ENCODE assay signal across 24 cellular contexts in the genomic region with DNA sequence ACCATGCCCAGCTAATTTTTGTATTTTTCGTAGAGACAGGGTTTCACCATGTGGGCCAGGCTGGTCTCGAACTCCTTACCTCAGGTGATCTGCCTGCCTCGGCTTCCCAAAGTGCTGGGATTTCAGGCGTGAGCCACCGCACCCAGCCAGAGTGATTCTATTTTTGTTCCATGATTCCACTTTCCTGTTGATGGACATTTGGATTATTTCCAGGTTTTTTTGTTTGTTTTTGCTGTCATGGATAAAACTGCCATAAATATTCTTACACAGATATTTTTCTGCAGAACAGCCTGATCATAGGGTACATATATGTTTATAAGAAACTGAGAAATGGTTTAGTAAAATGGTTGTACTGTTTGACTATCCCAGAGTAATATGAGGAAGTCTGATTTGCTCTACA. TPM values are rescaled to one million over a fixed set of nuclear protein-coding genes. Genes with fewer than 3 reads are reported as not detected.
DNase-seq lines count a peak whose midpoint lies in the region; ATAC-seq and TF ChIP-seq lines count a peak whose summit lies in the region.
"Had no signal": no experiment of that assay in that cellular context is flagged by ENCODE, and none has a peak within 500 bp of the region (broad histone marks: within the 10 kb centered on the region; RNA-seq: fewer than 3 reads in every experiment).

No MANE protein-coding gene starts in this region.

- H3K9me3 Mint-ChIP-seq in activated CD4-positive, alpha-beta T cell treated with anti-CD3 and anti-CD28 coated beads for 36 hours (ENCODE audit: low read depth), result no peaks in the 10 kb centered on the region
- H3K9me3 Mint-ChIP-seq in dendritic cell treated with granulocyte-macrophage colony-stimulating factor and Interleukin-4, amounts not matched to agents 40 ng/mL and 50 ng/mL, for 4 days, result no peaks in the 10 kb centered on the region
- H3K9me3 Mint-ChIP-seq in nephron progenitor cell, result no peaks in the 10 kb centered on the region
- H3K9me3 Mint-ChIP-seq: GM23338, H9 had no signal

- POLR2A ChIA-PET in activated CD4-positive, alpha-beta T cell treated with anti-CD3 and anti-CD28 coated beads for 36 hours (lab: Charles Lee), result interaction anchor here (0.6 kb wide), 1 partner anchor 62 kb away, joined by 3 read pairs; no protein-coding TSS in a partner anchor

- no peaks in the 10 kb centered on the region for H3K27me3 Mint-ChIP-seq in activated CD4-positive, alpha-beta T cell treated with anti-CD3 and anti-CD28 coated beads for 36 hours
- H3K27me3 Mint-ChIP-seq in dendritic cell treated with granulocyte-macrophage colony-stimulating factor and Interleukin-4, amounts not matched to agents 40 ng/mL and 50 ng/mL, for 4 days, result no peaks in the 10 kb centered on the region
- peaks cover 2% of the 10 kb centered on the region for H3K27me3 Mint-ChIP-seq in nephron progenitor cell (ENCODE audit: low read depth, poor library complexity)

- intact Hi-C loops in activated CD4-positive, alpha-beta T cell treated with anti-CD3 and anti-CD28 coated beads for 36 hours (cut with DNase I, micrococcal nuclease), result loop anchor here in 1 of 2 experiments (5.0 kb wide), 1 partner anchor 70 kb away; no protein-coding TSS in a partner anchor
- intact Hi-C loops in dendritic cell treated with granulocyte-macrophage colony-stimulating factor and Interleukin-4, amounts not matched to agents 40 ng/mL and 50 ng/mL, for 4 days (cut with micrococcal nuclease), result loop anchor here (5.0 kb wide), 1 partner anchor 95 kb away; no protein-coding TSS in a partner anchor

- peak; percentile 26 for ATAC-seq in activated CD4-positive, alpha-beta T cell treated with anti-CD3 and anti-CD28 coated beads for 36 hours
- no peak for ATAC-seq in GM18517 (IDR thresholded peaks at IDR 0.05; ENCODE audit: unreplicated experiment)
- ATAC-seq: GM23338 had no signal

- H3K4me1 Mint-ChIP-seq in activated CD4-positive, alpha-beta T cell treated with anti-CD3 and anti-CD28 coated beads for 36 hours, result peaks cover 2% of the 10 kb centered on the region
- H3K4me1 Mint-ChIP-seq in dendritic cell treated with granulocyte-macrophage colony-stimulating factor and Interleukin-4, amounts not matched to agents 40 ng/mL and 50 ng/mL, for 4 days (ENCODE audit: low read depth), result peaks cover 28% of the 10 kb centered on the region
- H3K4me1 Mint-ChIP-seq in nephron progenitor cell, result no peaks in the 10 kb centered on the region
- H3K4me1 Mint-ChIP-seq: GM23338, H9 had no signal

- CTCF ChIA-PET in activated CD4-positive, alpha-beta T cell treated with anti-CD3 and anti-CD28 coated beads for 36 hours (lab: Charles Lee), result interaction anchor here (2.1 kb wide), 1 partner anchor 10 kb away, joined by 5 read pairs; no protein-coding TSS in a partner anchor

- TF ChIP-seq CTCF in VCaP (conservative IDR thresholded peaks at IDR 0.05) (no peak), nephron progenitor cell (IDR thresholded peaks at IDR 0.05) (no peak)

- no peak overlapping the region for H3K27ac Mint-ChIP-seq in activated CD4-positive, alpha-beta T cell treated with anti-CD3 and anti-CD28 coated beads for 36 hours
- peak overlapping the region; percentile 70 for H3K27ac Mint-ChIP-seq in dendritic cell treated with granulocyte-macrophage colony-stimulating factor and Interleukin-4, amounts not matched to agents 40 ng/mL and 50 ng/mL, for 4 days
- peak overlapping the region; percentile 29 for H3K27ac Mint-ChIP-seq in nephron progenitor cell
- H3K27ac Mint-ChIP-seq: GM23338 had no signal

- DNase-seq in activated CD4-positive, alpha-beta T cell treated with anti-CD3 and anti-CD28 coated beads for 36 hours, result no peak
- no peak for DNase-seq in activated CD4-positive, alpha-beta T cell treated with anti-CD3 and anti-CD28 coated beads for 4 hours
- DNase-seq in nephron progenitor cell (no peak), NCI-H2227 treated with DMSO at 0.1 percent for 48 hours (lab: John Stamatoyannopoulos, UW) (no peak), DMS153 treated with DMSO at 0.1 percent for 48 hours (lab: John Stamatoyannopoulos, UW; ENCODE audit: unreplicated experiment) (no peak)
- DNase-seq: 8988T, ACHN, BE2C, DMS53, H9, KBM-7, MG63, NCI-H1105 treated with DMSO at 0.1 percent for 48 hours, NCI-H146, NCI-H2029, NCI-H226, NCI-H510A treated with DMSO at 0.1 percent for 48 hours, Right ventricle myocardium superior, RPMI8226 had no signal

- peak overlapping the region; percentile 42; the same call in 1 of the 2 replicates for H3K27ac ChIP-seq in VCaP
- H3K27ac ChIP-seq: SJSA1 had no signal

- peaks cover 64% of the 10 kb centered on the region for H3K36me3 Mint-ChIP-seq in activated CD4-positive, alpha-beta T cell treated with anti-CD3 and anti-CD28 coated beads for 36 hours (ENCODE audit: low read depth)
- peaks cover 79% of the 10 kb centered on the region for H3K36me3 Mint-ChIP-seq in dendritic cell treated with granulocyte-macrophage colony-stimulating factor and Interleukin-4, amounts not matched to agents 40 ng/mL and 50 ng/mL, for 4 days (ENCODE audit: low read depth)
- peaks cover 92% of the 10 kb centered on the region for H3K36me3 Mint-ChIP-seq in nephron progenitor cell (ENCODE audit: low read depth)

- H3K4me3 Mint-ChIP-seq in activated CD4-positive, alpha-beta T cell treated with anti-CD3 and anti-CD28 coated beads for 36 hours, result no peak overlapping the region
- H3K4me3 Mint-ChIP-seq in dendritic cell treated with granulocyte-macrophage colony-stimulating factor and Interleukin-4, amounts not matched to agents 40 ng/mL and 50 ng/mL, for 4 days, result no peak overlapping the region
- no peak overlapping the region for H3K4me3 Mint-ChIP-seq in nephron progenitor cell
- H3K4me3 Mint-ChIP-seq: GM23338, H9 had no signal

RNA-seq across cellular contexts. Expression of a gene that starts 42.8 kb away (rescaled TPM):
- total RNA-seq in activated CD4-positive, alpha-beta T cell treated with anti-CD3 and anti-CD28 coated beads for 36 hours, result 1 to 10 TPM; 1.3 to 1.6 TPM
